Comparison of ENCODE assay signal across 7 cellular contexts in genomic region chr19:10602330-10603083, GRCh38. TPM values are rescaled to one million over a fixed set of nuclear protein-coding genes. Genes with fewer than 3 reads are reported as not detected.
A peak's percentile ranks its signal among the peaks of the same experiment; 100 is the strongest.
DNase-seq lines count a peak whose midpoint lies in the region; ATAC-seq and TF ChIP-seq lines count a peak whose summit lies in the region.

No MANE protein-coding gene starts in this region.

- peaks cover 9% of the 10 kb centered on the region for H3K36me3 Mint-ChIP-seq in activated CD4-positive, alpha-beta T cell treated with anti-CD3 and anti-CD28 coated beads, Interleukin-2, amount 10 ng/mL, durations not matched to agents 7 days and 5 days (ENCODE audit: low read depth)

- H3K27ac Mint-ChIP-seq in activated CD4-positive, alpha-beta T cell treated with anti-CD3 and anti-CD28 coated beads, Interleukin-2, amount 10 ng/mL, durations not matched to agents 7 days and 5 days: peak overlapping the region; percentile 100

- no peaks in the 10 kb centered on the region for H3K36me3 ChIP-seq in left lung

- H3K27me3 ChIP-seq in left lung: no peaks in the 10 kb centered on the region

- peak overlapping the region; percentile 89 for H3K4me3 Mint-ChIP-seq in activated CD4-positive, alpha-beta T cell treated with anti-CD3 and anti-CD28 coated beads, Interleukin-2, amount 10 ng/mL, durations not matched to agents 7 days and 5 days

- H3K27ac ChIP-seq in coronary artery (peak overlapping the region; percentile 93 to 100), left lung (peak overlapping the region; percentile 91 to 97)

- no peaks in the 10 kb centered on the region for H3K9me3 Mint-ChIP-seq in activated CD4-positive, alpha-beta T cell treated with anti-CD3 and anti-CD28 coated beads, Interleukin-2, amount 10 ng/mL, durations not matched to agents 7 days and 5 days

- H3K4me3 ChIP-seq in coronary artery: peak overlapping the region; percentile 89
- peak overlapping the region; percentile 67 to 94 for H3K4me3 ChIP-seq in left lung

- peak; percentile 65 for ATAC-seq in GM18498 (IDR thresholded peaks at IDR 0.05; ENCODE audit: unreplicated experiment)
- peak; percentile 70 for ATAC-seq in HG02885 (IDR thresholded peaks at IDR 0.05; ENCODE audit: poor library complexity, unreplicated experiment)
- peak; percentile 99 for ATAC-seq in left lung

- no peak for TF ChIP-seq CTCF in coronary artery (IDR thresholded peaks at IDR 0.05)
- no peak for TF ChIP-seq CTCF in left lung (IDR thresholded peaks at IDR 0.05)

- DNase-seq in NCI-H345 treated with DMSO at 0.1 percent for 48 hours (lab: John Stamatoyannopoulos, UW; ENCODE audit: unreplicated experiment): peak; percentile 62
- DNase-seq in activated CD4-positive, alpha-beta T cell treated with anti-CD3 and anti-CD28 coated beads, Interleukin-2, amount 10 ng/mL, durations not matched to agents 7 days and 5 days: peak; percentile 87
- DNase-seq in coronary artery (ENCODE audit: low spot score): peak; percentile 88
- peak; percentile 85 to 94 for DNase-seq in left lung
- DNase-seq in stimulated activated CD4-positive, alpha-beta T cell treated with anti-CD3 and anti-CD28 coated beads, Interleukin-2, amount 100 ng/mL, for 4 hours (ENCODE audit: low read depth): peak; percentile 80

- peaks cover 8% of the 10 kb centered on the region for H3K27me3 Mint-ChIP-seq in activated CD4-positive, alpha-beta T cell treated with anti-CD3 and anti-CD28 coated beads, Interleukin-2, amount 10 ng/mL, durations not matched to agents 7 days and 5 days

- intact Hi-C loops in left lung (cut with DNase I): no loop called here

- H3K4me1 ChIP-seq in left lung: peaks cover 10 to 48% of the 10 kb centered on the region in 2 donors

- POLR2A ChIA-PET in activated CD4-positive, alpha-beta T cell treated with anti-CD3 and anti-CD28 coated beads, Interleukin-2, amount 10 ng/mL, durations not matched to agents 7 days and 5 days (lab: Charles Lee): no interaction called here

- peaks cover 22% of the 10 kb centered on the region for H3K4me1 Mint-ChIP-seq in activated CD4-positive, alpha-beta T cell treated with anti-CD3 and anti-CD28 coated beads, Interleukin-2, amount 10 ng/mL, durations not matched to agents 7 days and 5 days

- H3K9me3 ChIP-seq in left lung: no peaks in the 10 kb centered on the region

- CTCF ChIA-PET in activated CD4-positive, alpha-beta T cell treated with anti-CD3 and anti-CD28 coated beads, Interleukin-2, amount 10 ng/mL, durations not matched to agents 7 days and 5 days (lab: Charles Lee): interaction anchor here (0.9 to 2.3 kb wide), 7 partner anchors 21 to 186 kb away, joined by 3 to 11 read pairs (median 4); partner anchors contain the start of gene QTRT1

RNA-seq across cellular contexts. Expression of gene AP1M2, which starts 15.4 kb away (rescaled TPM):
- not detected for total RNA-seq in activated CD4-positive, alpha-beta T cell treated with anti-CD3 and anti-CD28 coated beads, Interleukin-2, amount 10 ng/mL, durations not matched to agents 7 days and 5 days
- 10 to 100 TPM; 36.5 to 65.2 TPM for total RNA-seq in left lung

RNA-seq across cellular contexts. Expression of gene SLC44A2, which starts 22.8 kb away (rescaled TPM):
- 100 to 1,000 TPM; 162 to 189 TPM for total RNA-seq in activated CD4-positive, alpha-beta T cell treated with anti-CD3 and anti-CD28 coated beads, Interleukin-2, amount 10 ng/mL, durations not matched to agents 7 days and 5 days
- 100 to 1,000 TPM; 214 to 255 TPM for total RNA-seq in left lung

RNA-seq across cellular contexts. Expression of gene CDKN2D, which starts 33.7 kb away (rescaled TPM):
- 10 to 100 TPM; 78.6 to 88.9 TPM for total RNA-seq in activated CD4-positive, alpha-beta T cell treated with anti-CD3 and anti-CD28 coated beads, Interleukin-2, amount 10 ng/mL, durations not matched to agents 7 days and 5 days
- 10 to 100 TPM in 1 of 2 donors, 1 to 10 TPM in 1; 7.2 to 13.6 TPM for total RNA-seq in left lung

RNA-seq across cellular contexts. Expression of gene KRI1, which starts 36.7 kb away (rescaled TPM):
- total RNA-seq in activated CD4-positive, alpha-beta T cell treated with anti-CD3 and anti-CD28 coated beads, Interleukin-2, amount 10 ng/mL, durations not matched to agents 7 days and 5 days: 10 to 100 TPM; 68.1 to 78.4 TPM
- 10 to 100 TPM; 18.6 to 20.2 TPM for total RNA-seq in left lung

RNA-seq across cellular contexts. Expression of gene ILF3, which starts 51.6 kb away (rescaled TPM):
- total RNA-seq in activated CD4-positive, alpha-beta T cell treated with anti-CD3 and anti-CD28 coated beads, Interleukin-2, amount 10 ng/mL, durations not matched to agents 7 days and 5 days: 100 to 1,000 TPM; 385 to 389 TPM
- total RNA-seq in left lung: 100 to 1,000 TPM; 161 to 257 TPM

Comparison
In these comparisons a context has a peak if more than half of its experiments do, and no peak if none do; other contexts are left out.
1. Peak in every context shown above with its lines: DNase-seq, ATAC-seq, H3K4me3 ChIP-seq and H3K27ac ChIP-seq.
2. RNA of gene AP1M2, which starts 15.4 kb away (total RNA-seq): 36.5 to 65.2 TPM in left lung; not detected in activated CD4-positive, alpha-beta T cell treated with anti-CD3 and anti-CD28 coated beads, Interleukin-2, amount 10 ng/mL, durations not matched to agents 7 days and 5 days; every median in the first group is over 10 times any median in the second.
3. RNA of gene CDKN2D, which starts 33.7 kb away (total RNA-seq): 78.6 to 88.9 TPM in activated CD4-positive, alpha-beta T cell treated with anti-CD3 and anti-CD28 coated beads, Interleukin-2, amount 10 ng/mL, durations not matched to agents 7 days and 5 days; 7.2 to 13.6 TPM in left lung; every median in the first group is over 4 times any median in the second.